ENCODE assay signal across 15 cellular contexts in the genomic region with DNA sequence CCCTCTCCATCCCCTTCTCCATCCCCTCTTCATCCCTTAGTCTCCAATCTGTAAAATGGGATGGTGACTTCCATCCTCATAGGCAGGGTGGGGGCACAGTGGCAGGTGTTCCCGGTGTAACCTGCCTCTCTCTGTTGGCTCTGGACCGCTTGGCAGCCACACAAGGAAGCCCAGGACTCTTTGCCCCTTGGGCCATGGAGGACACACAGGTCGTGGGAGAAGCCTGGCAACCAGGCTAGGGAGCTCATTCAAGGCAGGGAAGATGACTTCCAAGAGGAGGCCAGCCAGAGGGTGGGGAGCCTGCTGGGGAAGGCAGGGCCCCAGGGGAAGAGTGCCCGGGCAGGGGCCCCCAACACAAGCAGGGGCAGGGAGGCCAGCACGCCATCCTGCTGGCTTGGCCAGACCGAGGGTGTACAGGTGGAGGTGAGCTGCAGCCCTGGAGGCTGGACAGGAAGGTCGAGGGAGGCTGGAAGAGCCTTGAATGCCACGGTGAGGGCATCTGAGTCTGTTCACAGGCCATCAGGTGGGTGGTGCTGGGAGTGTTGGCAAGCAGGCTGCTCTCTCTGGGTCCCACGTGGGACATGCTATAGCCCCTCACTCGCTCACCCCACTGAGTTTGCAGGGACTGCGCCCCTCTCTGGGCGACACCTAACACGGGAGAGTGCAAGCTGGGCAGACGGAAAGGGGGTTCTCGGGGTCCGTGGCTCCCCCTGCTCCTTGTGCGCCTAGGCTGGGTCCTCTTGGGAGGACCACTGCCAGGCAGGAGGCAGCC. TPM values are rescaled to one million over a fixed set of nuclear protein-coding genes. Genes with fewer than 3 reads are reported as not detected.
"Had no signal": no experiment of that assay in that cellular context is flagged by ENCODE, and none has a peak within 500 bp of the region (broad histone marks: within the 10 kb centered on the region; RNA-seq: fewer than 3 reads in every experiment).

No MANE protein-coding gene starts in this region.

- H3K36me3 ChIP-seq: brain microvascular endothelial cell, lower lobe of right lung, tibial nerve had no signal

- H3K27me3 ChIP-seq: brain microvascular endothelial cell, hepatocyte, tibial nerve had no signal

- H3K27ac ChIP-seq: brain microvascular endothelial cell, hepatocyte, lower lobe of right lung, tibial nerve had no signal

- H3K4me2 ChIP-seq: hepatocyte had no signal

- H3K4me3 ChIP-seq: hepatocyte, lower lobe of right lung, tibial nerve had no signal

- ATAC-seq: lower lobe of right lung; naive thymus-derived CD4-positive, alpha-beta T cell; T-cell had no signal

- H3K9me3 ChIP-seq: lower lobe of right lung had no signal

- DNase-seq: activated gamma-delta T cell; activated T-cell treated with anti-CD3 and anti-CD28 coated beads, Interleukin-2, amount 50 U/mL, for 24 hours; amygdala; brain microvascular endothelial cell; cerebellar nuclear complex; lower lobe of right lung; occipital lobe; stimulated activated CD4-positive, alpha-beta T cell treated with anti-CD3 and anti-CD28 coated beads, Interleukin-4, amount 100 ng/mL, for 24 hours; T-cell had no signal

RNA-seq across cellular contexts. Expression of a gene that starts 55.6 kb away (rescaled TPM):
- total RNA-seq: mononuclear cell; naive thymus-derived CD4-positive, alpha-beta T cell; occipital lobe; T-cell had no signal

RNA-seq across cellular contexts. Expression of a gene that starts 59.6 kb away (rescaled TPM):
- total RNA-seq: dermis microvascular lymphatic vessel endothelial cell, kidney epithelial cell, tibial nerve had no signal
